Comparison of ENCODE assay signal across 1 cellular context in genomic region chr10:22723343-22723779, GRCh38.
TF ChIP-seq lines count a peak whose summit lies in the region.

No MANE protein-coding gene starts in this region.

TF ChIP-seq in GM12878, 131 proteins besides CTCF, POLR2A, EP300 and RAD21 (continued from another document and continues in another):
- TF ChIP-seq PRDM15 (CRISPR knock-in tag; IDR thresholded peaks at IDR 0.05) (no peak), NR2F1 (conservative IDR thresholded peaks at IDR 0.05) (peak; percentile 83), MYB (IDR thresholded peaks at IDR 0.05; ENCODE audit: borderline replicate concordance, low read depth, low read length) (no peak), ATF2 (IDR thresholded peaks at IDR 0.05; ENCODE audit: low read length) (peak; percentile 84), MTA3 (IDR thresholded peaks at IDR 0.05; ENCODE audit: borderline replicate concordance, low read length) (peak; percentile 90), PAX8 (IDR thresholded peaks at IDR 0.05) (no peak), TCF7 (IDR thresholded peaks at IDR 0.05; ENCODE audit: borderline replicate concordance) (peak; percentile 60; the same call in 1 of the 2 replicates), ZSCAN29 (IDR thresholded peaks at IDR 0.05) (no peak), BMI1 (IDR thresholded peaks at IDR 0.05; ENCODE audit: borderline replicate concordance) (peak; percentile 89), USF1 (IDR thresholded peaks at IDR 0.05; ENCODE audit: borderline replicate concordance, extremely low read length, insufficient read depth, low read depth, low read length) (no peak), SKIL (IDR thresholded peaks at IDR 0.05; ENCODE audit: low read depth, poor library complexity, severe bottlenecking) (peak; percentile 58), FOS (IDR thresholded peaks at IDR 0.05; ENCODE audit: borderline replicate concordance, extremely low read depth, insufficient read length) (no peak), SMAD1 (IDR thresholded peaks at IDR 0.05; ENCODE audit: low read depth, partially characterized antibody) (no peak), ZNF687 (IDR thresholded peaks at IDR 0.05) (0 out of 2 replicates have a peak, but pooled peaks have one; percentile 11), CEBPZ (IDR thresholded peaks at IDR 0.05; ENCODE audit: low read depth, low read length) (no peak), E2F4 (IDR thresholded peaks at IDR 0.05; ENCODE audit: low read depth, low read length) (no peak), ZNF622 (IDR thresholded peaks at IDR 0.05) (no peak), JUND (IDR thresholded peaks at IDR 0.05; ENCODE audit: low read depth, low read length) (no peak), BCLAF1 (IDR thresholded peaks at IDR 0.05) (no peak), CUX1 (IDR thresholded peaks at IDR 0.05; ENCODE audit: insufficient replicate concordance, low read depth, low read length) (no peak), SRF (IDR thresholded peaks at IDR 0.05; ENCODE audit: low read depth in 2 of 2, low read length in 2 of 2) (peak in 1 of 2 experiments; percentile 84; a peak in 2 of 4 replicates), MAX (IDR thresholded peaks at IDR 0.05; ENCODE audit: low read depth, low read length) (no peak), NR2C2 (IDR thresholded peaks at IDR 0.05; ENCODE audit: borderline replicate concordance, control insufficient read depth, insufficient read length, low read depth) (no peak), IRF4 (IDR thresholded peaks at IDR 0.05; ENCODE audit: low read depth, low read length) (peak; percentile 99), MXI1 (IDR thresholded peaks at IDR 0.05; ENCODE audit: low read depth, low read length) (no peak)
